Comparison of ENCODE assay signal across 8 cellular contexts in genomic region chr9:33818167-33818831, GRCh38. TPM values are rescaled to one million over a fixed set of nuclear protein-coding genes. Genes with fewer than 3 reads are reported as not detected.
DNase-seq lines count a peak whose midpoint lies in the region; ATAC-seq and TF ChIP-seq lines count a peak whose summit lies in the region.

No MANE protein-coding gene starts in this region.

- H3K4me1 Mint-ChIP-seq in stimulated activated naive B cell treated with anti-CD40 and anti-IgM and Interleukin-4, amounts not matched to agents 10 μg/mL and 1 μg/mL and 100 μg/mL, for 72 hours, result peaks cover 30 to 62% of the 10 kb centered on the region in 2 donors

- in situ Hi-C loops in KBM-7 (cut with MboI; ENCODE audit: low pct_unique_long_range_greater_than_20kb, low sequenced_read_pairs), result no loop called here

- H3K36me3 Mint-ChIP-seq in stimulated activated naive B cell treated with anti-CD40 and anti-IgM and Interleukin-4, amounts not matched to agents 10 μg/mL and 1 μg/mL and 100 μg/mL, for 72 hours, result peaks cover 4 to 5% of the 10 kb centered on the region in 2 donors

- peak overlapping the region; percentile 85 to 93 for H3K4me3 Mint-ChIP-seq in stimulated activated naive B cell treated with anti-CD40 and anti-IgM and Interleukin-4, amounts not matched to agents 10 μg/mL and 1 μg/mL and 100 μg/mL, for 72 hours

- H3K9me3 Mint-ChIP-seq in stimulated activated naive B cell treated with anti-CD40 and anti-IgM and Interleukin-4, amounts not matched to agents 10 μg/mL and 1 μg/mL and 100 μg/mL, for 72 hours, result no peaks in the 10 kb centered on the region

- no peaks in the 10 kb centered on the region for H3K27me3 Mint-ChIP-seq in stimulated activated naive B cell treated with anti-CD40 and anti-IgM and Interleukin-4, amounts not matched to agents 10 μg/mL and 1 μg/mL and 100 μg/mL, for 72 hours

- DNase-seq in GM06990 (ENCODE audit: extremely low read depth, insufficient read length), result no peak
- DNase-seq in KBM-7, result peak; percentile 47
- peak; percentile 23 for DNase-seq in astrocyte of the hippocampus (ENCODE audit: low read depth, low spot score)
- DNase-seq in kidney epithelial cell (ENCODE audit: low read depth), result no peak
- no peak for DNase-seq in stimulated activated naive B cell treated with anti-CD40 and anti-IgM and Interleukin-4, amounts not matched to agents 10 μg/mL and 1 μg/mL and 100 μg/mL, for 72 hours
- DNase-seq in AG08396 (ENCODE audit: low spot score), result no peak
- no peak for DNase-seq in NCI-H345 (lab: John Stamatoyannopoulos, UW)

- H3K36me3 ChIP-seq in GM06990 (ENCODE audit: control insufficient read depth, insufficient read depth, low read length) (no peaks in the 10 kb centered on the region; the same call in 1 of the 2 replicates), kidney epithelial cell (ENCODE audit: control insufficient read depth, insufficient read depth, low read length) (no peaks in the 10 kb centered on the region)

- TF ChIP-seq CTCF in GM06990 (IDR thresholded peaks at IDR 0.05; ENCODE audit: insufficient read depth, low read length, poor library complexity, severe bottlenecking), result no peak
- TF ChIP-seq CTCF in kidney epithelial cell (IDR thresholded peaks at IDR 0.05; ENCODE audit: insufficient read depth, low read length, poor library complexity, severe bottlenecking), result no peak

- H3K27ac Mint-ChIP-seq in stimulated activated naive B cell treated with anti-CD40 and anti-IgM and Interleukin-4, amounts not matched to agents 10 μg/mL and 1 μg/mL and 100 μg/mL, for 72 hours, result peak overlapping the region; percentile 83

- no peaks in the 10 kb centered on the region for H3K27me3 ChIP-seq in GM06990 (replicated peaks; ENCODE audit: control insufficient read depth, insufficient read depth, low read length)
- no peaks in the 10 kb centered on the region for H3K27me3 ChIP-seq in kidney epithelial cell (ENCODE audit: control insufficient read depth, insufficient read depth, low read length)

- H3K4me3 ChIP-seq in GM06990 (replicated peaks; ENCODE audit: low read depth, low read length) (peak overlapping the region; percentile 86), kidney epithelial cell (ENCODE audit: low read depth, low read length) (peak overlapping the region; percentile 78)

- peak in 1 of 2 donors; percentile 0 for ATAC-seq in stimulated activated naive B cell treated with anti-CD40 and anti-IgM and Interleukin-4, amounts not matched to agents 10 μg/mL and 1 μg/mL and 100 μg/mL, for 72 hours (replicated peaks)
- no peak for ATAC-seq in GM21825 (IDR thresholded peaks at IDR 0.05; ENCODE audit: unreplicated experiment)

RNA-seq across cellular contexts. Expression of gene UBE2R2, which starts 1.3 kb away (rescaled TPM):
- total RNA-seq in kidney epithelial cell, result 33.8 and 34.2 TPM in 2 replicates

RNA-seq across cellular contexts. Expression of gene PRSS3, which starts 22.9 kb away (rescaled TPM):
- total RNA-seq in kidney epithelial cell, result 1.1 and 5.1 TPM in 2 replicates

Comparison
In these comparisons a context has a peak if more than half of its experiments do, and no peak if none do; other contexts are left out.
1. DNase-seq: peak in KBM-7 (single experiment) and astrocyte of the hippocampus (single experiment); none in GM06990 (single experiment), kidney epithelial cell (single experiment), stimulated activated naive B cell treated with anti-CD40 and anti-IgM and Interleukin-4, amounts not matched to agents 10 μg/mL and 1 μg/mL and 100 μg/mL, for 72 hours (single experiment), AG08396 (single experiment) and NCI-H345 (single experiment).